ENCODE assay signal across 22 cellular contexts in genomic region chr13:47831265-47831664, GRCh38.
"Had no signal": no experiment of that assay in that cellular context is flagged by ENCODE, and none has a peak within 500 bp of the region (broad histone marks: within the 10 kb centered on the region; RNA-seq: fewer than 3 reads in every experiment).

No MANE protein-coding gene starts in this region.

- DNase-seq: activated B cell treated with CpG ODN at 0.5 μM for 24 hours; activated CD4-positive, alpha-beta T cell treated with anti-CD3 and anti-CD28 coated beads for 48 hours; activated CD8-positive, alpha-beta T cell treated with anti-CD3 and anti-CD28 coated beads for 36 hours; activated effector memory CD4-positive, alpha-beta T cell treated with anti-CD3 and anti-CD28 coated beads, Interleukin-2, amount 50 U/mL, for 16 hours; activated T-cell treated with anti-CD3 and anti-CD28 coated beads, Interleukin-2, amount 50 U/mL, for 48 hours; cerebellar nuclear complex; dermis blood vessel endothelial cell; effector memory CD8-positive, alpha-beta T cell; heart left ventricle; left cardiac atrium; lower lobe of right lung; sigmoid colon; stimulated activated CD4-positive, alpha-beta T cell treated with anti-CD3 and anti-CD28 coated beads, Interleukin-12 subunit alpha, Interleukin-12 subunit beta, amount 100 ng/mL, for 4 hours; stimulated activated CD4-positive, alpha-beta T cell treated with anti-CD3 and anti-CD28 coated beads, Interleukin-2, amount 100 ng/mL, for 24 hours; stimulated activated naive B cell treated with anti-CD40 and anti-IgM and Interleukin-4, amounts not matched to agents 10 μg/mL and 1 μg/mL and 100 μg/mL, for 72 hours; thyroid gland; uterus had no signal

- H3K9me3 ChIP-seq: lower lobe of right lung, sigmoid colon, thyroid gland, uterus had no signal

- H3K4me1 Mint-ChIP-seq: activated B cell treated with CpG ODN at 0.5 μM for 24 hours; neural crest cell; stimulated activated naive B cell treated with anti-CD40 and anti-IgM and Interleukin-4, amounts not matched to agents 10 μg/mL and 1 μg/mL and 100 μg/mL, for 72 hours had no signal

- H3K27ac ChIP-seq: epithelial cell of prostate, heart left ventricle, lower lobe of right lung, sigmoid colon, thyroid gland, uterus had no signal

- H3K36me3 Mint-ChIP-seq: brain; stimulated activated naive B cell treated with anti-CD40 and anti-IgM and Interleukin-4, amounts not matched to agents 10 μg/mL and 1 μg/mL and 100 μg/mL, for 72 hours had no signal

- H3K9me3 Mint-ChIP-seq: activated CD8-positive, alpha-beta T cell treated with anti-CD3 and anti-CD28 coated beads for 36 hours; brain; effector memory CD8-positive, alpha-beta T cell; neural crest cell had no signal

- H3K4me3 ChIP-seq: heart left ventricle, lower lobe of right lung, sigmoid colon, thyroid gland, uterus had no signal

- H3K4me1 ChIP-seq: heart left ventricle, lower lobe of right lung, sigmoid colon, thyroid gland, uterus had no signal

- H3K4me3 Mint-ChIP-seq: activated B cell treated with CpG ODN at 0.5 μM for 24 hours; activated CD8-positive, alpha-beta T cell treated with anti-CD3 and anti-CD28 coated beads for 36 hours; brain; effector memory CD8-positive, alpha-beta T cell; neural crest cell; stimulated activated naive B cell treated with anti-CD40 and anti-IgM and Interleukin-4, amounts not matched to agents 10 μg/mL and 1 μg/mL and 100 μg/mL, for 72 hours; T-helper 2 cell treated with Interferon-gamma antibody and Interleukin-4, amounts not matched to agents 5 μg/mL and 100 μg/mL, for 36 hours had no signal

- H3K36me3 ChIP-seq: heart left ventricle, lower lobe of right lung, sigmoid colon, thyroid gland, uterus had no signal

- H3K27me3 Mint-ChIP-seq: activated B cell treated with CpG ODN at 0.5 μM for 24 hours; activated CD8-positive, alpha-beta T cell treated with anti-CD3 and anti-CD28 coated beads for 36 hours; brain; effector memory CD8-positive, alpha-beta T cell; stimulated activated naive B cell treated with anti-CD40 and anti-IgM and Interleukin-4, amounts not matched to agents 10 μg/mL and 1 μg/mL and 100 μg/mL, for 72 hours had no signal

- H3K27me3 ChIP-seq: heart left ventricle, sigmoid colon, thyroid gland, uterus had no signal

- H3K27ac Mint-ChIP-seq: activated B cell treated with CpG ODN at 0.5 μM for 24 hours; activated CD8-positive, alpha-beta T cell treated with anti-CD3 and anti-CD28 coated beads for 36 hours; activated naive CD4-positive, alpha-beta T cell treated with anti-CD3 and anti-CD28 coated beads, Interleukin-2, amount 50 U/mL, for 72 hours; brain; effector memory CD8-positive, alpha-beta T cell; stimulated activated naive B cell treated with anti-CD40 and anti-IgM and Interleukin-4, amounts not matched to agents 10 μg/mL and 1 μg/mL and 100 μg/mL, for 72 hours; T-helper 2 cell treated with Interferon-gamma antibody and Interleukin-4, amounts not matched to agents 5 μg/mL and 100 μg/mL, for 36 hours had no signal

- ATAC-seq: activated CD8-positive, alpha-beta T cell treated with anti-CD3 and anti-CD28 coated beads for 36 hours; activated naive CD4-positive, alpha-beta T cell treated with anti-CD3 and anti-CD28 coated beads, Interleukin-2, amount 50 U/mL, for 72 hours; effector memory CD8-positive, alpha-beta T cell; heart left ventricle; left cardiac atrium; lower lobe of right lung; stimulated activated naive B cell treated with anti-CD40 and anti-IgM and Interleukin-4, amounts not matched to agents 10 μg/mL and 1 μg/mL and 100 μg/mL, for 72 hours had no signal
